In genomic region chr19:14517840-14518505, GRCh38 we compare ENCODE assay signal across 8 cellular contexts. TPM values are rescaled to one million over a fixed set of nuclear protein-coding genes. Genes with fewer than 3 reads are reported as not detected.
DNase-seq lines count a peak whose midpoint lies in the region; ATAC-seq and TF ChIP-seq lines count a peak whose summit lies in the region.

DNAJB1 (minus strand) TSS chr19:14518397; CDS start chr19:14518349, 48 bp downstream.

- no peaks in the 10 kb centered on the region for H3K27me3 ChIP-seq in IMR-90 (ENCODE audit: control insufficient read depth, insufficient read depth, low read length)
- no peaks in the 10 kb centered on the region for H3K27me3 ChIP-seq in brain microvascular endothelial cell (replicated peaks)
- no peaks in the 10 kb centered on the region for H3K27me3 ChIP-seq in iPS-15b (ENCODE audit: control insufficient read depth, insufficient read depth, low read length)
- no peaks in the 10 kb centered on the region for H3K27me3 ChIP-seq in sigmoid colon

- H3K9ac ChIP-seq in IMR-90 (ENCODE audit: low read depth, low read length): peak within 1 kb of the TSS; percentile 87
- peak within 1 kb of the TSS; percentile 83 for H3K9ac ChIP-seq in iPS-15b (ENCODE audit: low read depth, low read length)

- H3K36me3 ChIP-seq in IMR-90 (ENCODE audit: control insufficient read depth, insufficient read depth, low read length): peaks cover 27% of the 10 kb centered on the region
- peaks cover 28% of the 10 kb centered on the region for H3K36me3 ChIP-seq in brain microvascular endothelial cell (replicated peaks)
- H3K36me3 ChIP-seq in iPS-15b (ENCODE audit: control insufficient read depth, insufficient read depth, low read length): peaks cover 22% of the 10 kb centered on the region
- H3K36me3 ChIP-seq in sigmoid colon: peaks cover 17 to 32% (median 29%) of the 10 kb centered on the region in 4 donors

- H3K56ac ChIP-seq in IMR-90 (ENCODE audit: extremely low read depth, insufficient read depth, low read length): peak within 1 kb of the TSS; percentile 84

- TF ChIP-seq POLR2A in GM10847 (IDR thresholded peaks at IDR 0.05; ENCODE audit: extremely low read depth, insufficient read length) (peak; percentile 96), IMR-90 (IDR thresholded peaks at IDR 0.05; ENCODE audit: low read depth, low read length) (peak; percentile 99), sigmoid colon (IDR thresholded peaks at IDR 0.05) (peak; percentile 95 to 97)

- peak within 1 kb of the TSS; percentile 62 for H3K18ac ChIP-seq in IMR-90 (ENCODE audit: low read depth, low read length)

- dilution Hi-C loops in IMR-90 (cut with HindIII; ENCODE audit: low sequenced_read_pairs, unreplicated experiment): no loop called here

- H3K4ac ChIP-seq in IMR-90 (ENCODE audit: low read depth, low read length): peak within 1 kb of the TSS; percentile 93

- TF ChIP-seq RAD21 in IMR-90 (IDR thresholded peaks at IDR 0.05; ENCODE audit: low read length): no peak

- H4K20me1 ChIP-seq in IMR-90 (ENCODE audit: insufficient read depth, low read length): peaks cover 41% of the 10 kb centered on the region

- peak within 1 kb of the TSS; percentile 84 for H4K91ac ChIP-seq in IMR-90 (ENCODE audit: insufficient read depth, low read depth, low read length)

- peak within 1 kb of the TSS; percentile 91 for H3K23ac ChIP-seq in IMR-90 (ENCODE audit: low read depth, low read length)

- H2BK120ac ChIP-seq in IMR-90 (ENCODE audit: low read depth, low read length): peak within 1 kb of the TSS; percentile 45

- peak within 1 kb of the TSS; percentile 95 to 96 for H3K27ac Mint-ChIP-seq in T-cell

- BruUV-seq in IMR-90 (replicated peaks; lab: Mats Ljungman, UMichigan): no TSS peak

- H3K4me1 ChIP-seq in IMR-90 (ENCODE audit: control insufficient read depth, insufficient read depth, low read length) (peaks cover 19% of the 10 kb centered on the region), iPS-15b (ENCODE audit: control insufficient read depth, insufficient read depth, low read length) (peaks cover 6% of the 10 kb centered on the region), sigmoid colon (peaks cover 0 to 42% (median 32%) of the 10 kb centered on the region in 4 donors)

- peak within 1 kb of the TSS; percentile 90 to 94 (median 93) for H3K4me3 Mint-ChIP-seq in T-cell

- peak within 1 kb of the TSS; percentile 89 for H2BK5ac ChIP-seq in IMR-90 (ENCODE audit: low read depth, low read length, poor library complexity, severe bottlenecking)

- H2AK5ac ChIP-seq in IMR-90 (ENCODE audit: low read depth, low read length): peak within 1 kb of the TSS; percentile 97

- H4K5ac ChIP-seq in IMR-90 (ENCODE audit: low read depth, low read length): peak within 1 kb of the TSS; percentile 91

- peak within 1 kb of the TSS; percentile 99 for H2AK9ac ChIP-seq in IMR-90 (replicated peaks; ENCODE audit: low read depth, low read length, poor library complexity)

- no peak within 1 kb of the TSS for H2BK20ac ChIP-seq in IMR-90 (ENCODE audit: low read depth, low read length)

- intact Hi-C loops in IMR-90 (cut with micrococcal nuclease): no loop called here
- intact Hi-C loops in sigmoid colon (cut with DNase I): no loop called here

- no peak for TF ChIP-seq CTCF in IMR-90 (conservative IDR thresholded peaks at IDR 0.05; ENCODE audit: low read depth, low read length)
- no peak for TF ChIP-seq CTCF in brain microvascular endothelial cell (IDR thresholded peaks at IDR 0.05; ENCODE audit: low read depth, low read length, missing control alignments)
- no peak for TF ChIP-seq CTCF in sigmoid colon (IDR thresholded peaks at IDR 0.05)

- CTCF ChIA-PET in IMR-90 (lab: Yijun Ruan, JAX) (interaction anchor here (0.7 kb wide), 1 partner anchor 8 kb away, joined by 3 read pairs; no protein-coding TSS in a partner anchor), T-cell (lab: Charles Lee) (interaction anchor here in 1 of 2 donors (0.7 to 1.8 kb wide), 4 partner anchors 9 to 382 kb away, joined by 3 to 12 read pairs (median 4); partner anchors contain the start of gene ASF1B)

- peak in 1 of 4 donors; percentile 39 for TF ChIP-seq EP300 in sigmoid colon (IDR thresholded peaks at IDR 0.05)

- in situ Hi-C loops in IMR-90 (cut with MboI; ENCODE audit: low sequenced_read_pairs): no loop called here
- in situ Hi-C loops in brain microvascular endothelial cell (cut with HindIII; ENCODE audit: low pct_ligation_motif_present, low sequenced_read_pairs): no loop called here
- in situ Hi-C loops in KBM-7 (cut with MboI; ENCODE audit: low pct_unique_long_range_greater_than_20kb, low sequenced_read_pairs): no loop called here

- ATAC-seq in GM21576 (IDR thresholded peaks at IDR 0.05; ENCODE audit: unreplicated experiment): peak; percentile 53
- ATAC-seq in IMR-90 (ENCODE audit: low read depth): peak; percentile 80
- ATAC-seq in T-cell (replicated peaks in 1 of 4): peak; percentile 36 to 71 (median 62)

- H4K8ac ChIP-seq in IMR-90 (ENCODE audit: low read depth in 2 of 2, low read length in 2 of 2): peak within 1 kb of the TSS; percentile 93 to 99

- peak within 1 kb of the TSS; percentile 95 for H2AFZ ChIP-seq in IMR-90 (replicated peaks; ENCODE audit: low read length, poor library complexity)

- H3K9me3 ChIP-seq in IMR-90 (ENCODE audit: control insufficient read depth, insufficient read depth, low read length) (no peaks in the 10 kb centered on the region), iPS-15b (ENCODE audit: control insufficient read depth, insufficient read depth, low read length) (no peaks in the 10 kb centered on the region), sigmoid colon (no peaks in the 10 kb centered on the region)

- H3K9me1 ChIP-seq in IMR-90 (ENCODE audit: insufficient read depth, low read length): peaks cover 19% of the 10 kb centered on the region

- H3K4me2 ChIP-seq in IMR-90 (ENCODE audit: low read depth, low read length): peak within 1 kb of the TSS; percentile 98

- peak within 1 kb of the TSS; percentile 41; the same call in 1 of the 3 replicates for H2BK15ac ChIP-seq in IMR-90 (ENCODE audit: low read depth, low read length)

- H3K27ac ChIP-seq in IMR-90 (ENCODE audit: insufficient read depth, low read length): peak within 1 kb of the TSS; percentile 90
- peak within 1 kb of the TSS; percentile 89 for H3K27ac ChIP-seq in brain microvascular endothelial cell
- peak within 1 kb of the TSS; percentile 99 to 100 (median 100) for H3K27ac ChIP-seq in sigmoid colon

- peaks cover 71 to 74% (median 74%) of the 10 kb centered on the region in 3 donors for H3K4me1 Mint-ChIP-seq in T-cell

- no peaks in the 10 kb centered on the region for H3K9me3 Mint-ChIP-seq in T-cell

- H3K79me1 ChIP-seq in IMR-90 (ENCODE audit: low read depth in 1 of 2, low read length in 2 of 2): peaks cover 23 to 48% of the 10 kb centered on the region in 2 experiments

- POLR2A ChIA-PET in IMR-90 (lab: Charles Lee; ENCODE audit: unreplicated experiment): interaction anchor here (0.5 to 1.4 kb wide), 2 partner anchors 10 to 18 kb away, joined by 4 to 20 read pairs; no protein-coding TSS in a partner anchor
- POLR2A ChIA-PET in T-cell (lab: Charles Lee): interaction anchor here (0.5 to 3.8 kb wide), 19 partner anchors 8 to 677 kb away, joined by 3 to 35 read pairs (median 4); partner anchors contain the start of gene ADGRE5 (in 1 of the 2)

- no peaks in the 10 kb centered on the region for H3K27me3 Mint-ChIP-seq in T-cell

- peak within 1 kb of the TSS; percentile 98 for H3K14ac ChIP-seq in IMR-90 (replicated peaks; ENCODE audit: low read depth, low read length)

- peak within 1 kb of the TSS; percentile 85 for H3K4me3 ChIP-seq in IMR-90 (ENCODE audit: insufficient read depth, low read depth, low read length)
- H3K4me3 ChIP-seq in brain microvascular endothelial cell (ENCODE audit: low read depth, low read length): peak within 1 kb of the TSS; percentile 86
- H3K4me3 ChIP-seq in iPS-15b (ENCODE audit: low read depth, low read length): peak within 1 kb of the TSS; percentile 86
- peak within 1 kb of the TSS; percentile 93 to 98 (median 96) for H3K4me3 ChIP-seq in sigmoid colon

- 1% methylated on average over 25 of the region's 82 CpGs; no CpG with 5 or more reads in 1 of the 2 experiments for WGBS in IMR-90 (ENCODE audit: extremely low coverage in 2 of 2, insufficient read length in 1 of 2), 2 experiments
- WGBS in sigmoid colon, 2 donors: 0 to 1% methylated on average over 82 of the region's 82 CpGs

- DNase-seq in IMR-90 (peak; percentile 64), T-cell (peak in 26 of 34 experiments; percentile 27 to 99 (median 44)), brain microvascular endothelial cell (peak; percentile 57), sigmoid colon (peak; percentile 92), KBM-7 (no peak)

- peaks cover 30% of the 10 kb centered on the region for H3K36me3 Mint-ChIP-seq in T-cell

TF ChIP-seq in IMR-90, 13 proteins besides CTCF, POLR2A, EP300 and RAD21 (continues in another document):
- TF ChIP-seq FOS (IDR thresholded peaks at IDR 0.05; ENCODE audit: low read depth, low read length): no peak
- no peak for TF ChIP-seq RCOR1 (IDR thresholded peaks at IDR 0.05; ENCODE audit: insufficient replicate concordance, low read length)
- TF ChIP-seq, protein P1, sequence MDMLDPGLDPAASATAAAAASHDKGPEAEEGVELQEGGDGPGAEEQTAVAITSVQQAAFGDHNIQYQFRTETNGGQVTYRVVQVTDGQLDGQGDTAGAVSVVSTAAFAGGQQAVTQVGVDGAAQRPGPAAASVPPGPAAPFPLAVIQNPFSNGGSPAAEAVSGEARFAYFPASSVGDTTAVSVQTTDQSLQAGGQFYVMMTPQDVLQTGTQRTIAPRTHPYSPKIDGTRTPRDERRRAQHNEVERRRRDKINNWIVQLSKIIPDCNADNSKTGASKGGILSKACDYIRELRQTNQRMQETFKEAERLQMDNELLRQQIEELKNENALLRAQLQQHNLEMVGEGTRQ (IDR thresholded peaks at IDR 0.05; ENCODE audit: low read depth, low read length): no peak
- peak; percentile 10; the same call in 1 of the 2 replicates for TF ChIP-seq SMC3 (IDR thresholded peaks at IDR 0.05; ENCODE audit: low read depth, low read length)
- TF ChIP-seq MAFK (IDR thresholded peaks at IDR 0.05; ENCODE audit: low read depth, low read length): no peak
- TF ChIP-seq MAZ (IDR thresholded peaks at IDR 0.05; ENCODE audit: borderline replicate concordance, low read depth, low read length): no peak; the same call in 1 of the 2 replicates
- no peak; the same call in 1 of the 2 replicates for TF ChIP-seq MXI1 (IDR thresholded peaks at IDR 0.05; ENCODE audit: borderline replicate concordance, low read depth, low read length)

RNA-seq across cellular contexts. Expression of gene DNAJB1, which starts in this region (rescaled TPM):
- total RNA-seq in IMR-90 (2012; rRNA removed) (82.5 and 88.2 TPM in 2 replicates), T-cell (100 to 1,000 TPM; 158 to 575 (median 165) TPM), sigmoid colon (10 to 100 TPM; 44.6 to 69.3 (median 51.9) TPM)
- polyA plus RNA-seq in IMR-90 (2012; rRNA removed) (91.1 and 95.4 TPM in 2 replicates), sigmoid colon (100 to 1,000 TPM in 1 of 3 donors, 10 to 100 TPM in 2; 70.9 to 118 (median 77.6) TPM)
- 73.4 and 172 TPM in 2 replicates for polyA plus RNA-seq in IMR-90 (2012; cell fraction: cytosol; rRNA removed)
- 38.3 and 63.8 TPM in 2 replicates for polyA plus RNA-seq in IMR-90 (2012; cell fraction: nucleus; rRNA removed; ENCODE audit: low replicate concordance)
